ENCODE assay signal across 35 cellular contexts in the genomic region with DNA sequence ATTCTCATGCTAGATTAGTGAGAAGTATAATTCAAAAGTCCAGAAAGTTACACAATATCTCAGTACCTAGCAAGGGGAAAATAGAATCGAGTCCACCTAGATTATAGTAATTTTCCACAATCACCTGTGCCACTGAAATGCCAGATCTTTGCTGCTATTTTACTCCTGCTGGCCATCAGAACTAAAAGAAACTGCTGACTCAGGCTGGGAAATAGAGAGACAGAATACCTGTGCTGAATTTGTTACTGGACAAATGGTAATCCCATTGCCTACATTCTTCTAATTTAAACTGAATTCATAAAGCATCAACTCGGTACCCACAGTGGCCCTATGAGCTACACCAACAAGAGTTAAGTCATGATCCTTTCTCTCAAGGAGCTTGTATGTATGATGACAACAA. TPM values are rescaled to one million over a fixed set of nuclear protein-coding genes. Genes with fewer than 3 reads are reported as not detected.
"Had no signal": no experiment of that assay in that cellular context is flagged by ENCODE, and none has a peak within 500 bp of the region (broad histone marks: within the 10 kb centered on the region; RNA-seq: fewer than 3 reads in every experiment).

No MANE protein-coding gene starts in this region.

- DNase-seq: activated B cell treated with CpG ODN at 0.5 μM for 24 hours; activated CD4-positive, alpha-beta memory T cell treated with anti-CD3 and anti-CD28 coated beads for 36 hours; activated CD4-positive, alpha-beta T cell treated with anti-CD3 and anti-CD28 coated beads for 4 hours; activated CD4-positive, alpha-beta T cell treated with anti-CD3 and anti-CD28 coated beads, Interleukin-2, amount 10 ng/mL, durations not matched to agents 24 days and 14 days; activated CD4-positive, alpha-beta T cell treated with anti-CD3 and anti-CD28 coated beads, Interleukin-2, amount 50 U/mL, for 1 hour; activated CD4-positive, alpha-beta T cell treated with anti-CD3 and anti-CD28 coated beads, Interleukin-2, amount 50 U/mL, for 4 hours; activated CD4-positive, CD25-positive, alpha-beta regulatory T cell treated with anti-CD3 and anti-CD28 coated beads, Interleukin-2, amount 50 U/mL, for 72 hours; activated CD8-positive, alpha-beta memory T cell treated with anti-CD3 and anti-CD28 coated beads, Interleukin-2, amount 50 U/mL, for 4 hours; activated CD8-positive, alpha-beta T cell treated with anti-CD3 and anti-CD28 coated beads for 36 hours; activated effector memory CD4-positive, alpha-beta T cell treated with anti-CD3 and anti-CD28 coated beads, Interleukin-2, amount 50 U/mL, for 16 hours; activated naive CD4-positive, alpha-beta T cell treated with anti-CD3 and anti-CD28 coated beads, Interleukin-2, amount 10 ng/mL, durations not matched to agents 7 days and 5 days; activated naive CD4-positive, alpha-beta T cell treated with Interleukin-2 at 50 U/mL for 16 hours; activated naive CD8-positive, alpha-beta T cell treated with anti-CD3 and anti-CD28 coated beads, Interleukin-2, amount 10 ng/mL, durations not matched to agents 7 days and 5 days; activated naive CD8-positive, alpha-beta T cell treated with anti-CD3 and anti-CD28 coated beads, Interleukin-2, amount 50 U/mL, for 24 hours; activated T-cell treated with anti-CD3 and anti-CD28 coated beads for 4 hours; activated T-cell treated with anti-CD3 and anti-CD28 coated beads, Interleukin-2, amount 50 U/mL, for 1 hour; activated T-cell treated with anti-CD3 and anti-CD28 coated beads, Interleukin-2, amount 50 U/mL, for 4 hours; activated T-cell treated with anti-CD3 and anti-CD28 coated beads, Interleukin-2, amount 50 U/mL, for 72 hours; amygdala; anterior cingulate cortex; caudate nucleus; cerebellar nuclear complex; T-helper 1 cell; T-helper 2 cell; T-helper 9 cell had no signal

- ATAC-seq: activated CD8-positive, alpha-beta T cell treated with anti-CD3 and anti-CD28 coated beads for 36 hours; activated naive CD8-positive, alpha-beta T cell treated with anti-CD3 and anti-CD28 coated beads, Interleukin-2, amount 50 U/mL, for 24 hours; activated T-cell treated with anti-CD3 and anti-CD28 coated beads, Interleukin-2, amount 50 U/mL, for 4 hours; activated T-cell treated with anti-CD3 and anti-CD28 coated beads, Interleukin-2, amount 50 U/mL, for 72 hours; activated T-helper 17 cell treated with anti-CD3 and anti-CD28 coated beads, Interleukin-2, amount 50 U/mL, for 72 hours had no signal

- H3K27me3 ChIP-seq: ascending aorta, cardiac muscle cell had no signal

- H3K36me3 ChIP-seq: ascending aorta, cardiac muscle cell had no signal

- FAIRE-seq: bronchial epithelial cell, TTC549 had no signal

- H3K4me1 ChIP-seq: ascending aorta had no signal

- H3K27ac ChIP-seq: ascending aorta, cardiac muscle cell, VCaP had no signal

- H3K9me3 ChIP-seq: ascending aorta had no signal

- H3K4me3 ChIP-seq: ascending aorta, cardiac muscle cell had no signal

RNA-seq across cellular contexts. Expression of a gene that starts 55.0 kb away (rescaled TPM):
- total RNA-seq: activated B cell treated with CpG ODN at 0.5 μM for 24 hours; activated CD4-positive, alpha-beta memory T cell treated with anti-CD3 and anti-CD28 coated beads for 36 hours; activated CD4-positive, alpha-beta T cell treated with anti-CD3 and anti-CD28 coated beads, Interleukin-2, amount 10 ng/mL, durations not matched to agents 24 days and 14 days; activated CD8-positive, alpha-beta memory T cell treated with anti-CD3 and anti-CD28 coated beads for 36 hours; activated CD8-positive, alpha-beta T cell treated with anti-CD3 and anti-CD28 coated beads for 36 hours; activated naive CD8-positive, alpha-beta T cell treated with anti-CD3 and anti-CD28 coated beads, Interleukin-2, amount 10 ng/mL, durations not matched to agents 7 days and 5 days; activated T-cell treated with anti-CD3 and anti-CD28 coated beads, Interleukin-2, amount 50 U/mL, for 4 hours; activated T-cell treated with anti-CD3 and anti-CD28 coated beads, Interleukin-2, amount 50 U/mL, for 72 hours; activated T-helper 1 cell treated with anti-CD3 and anti-CD28 coated beads, Interleukin-12 subunit alpha, Interleukin-12 subunit beta, Interleukin-2, Interleukin-4 antibody, amounts not matched to agents 30 ng/mL and 10 ng/mL and 1 ng/mL, durations not matched to agents 14 hours and 24 hours and 36 hours; activated T-helper 17 cell treated with anti-CD3 and anti-CD28 coated beads, Interleukin-2, amount 50 U/mL, for 72 hours; ascending aorta; bronchial epithelial cell; chondrocyte had no signal
- polyA plus RNA-seq: adipose tissue, cardiac muscle cell had no signal
